Comparison of ENCODE assay signal across 1 cellular context in the genomic region with DNA sequence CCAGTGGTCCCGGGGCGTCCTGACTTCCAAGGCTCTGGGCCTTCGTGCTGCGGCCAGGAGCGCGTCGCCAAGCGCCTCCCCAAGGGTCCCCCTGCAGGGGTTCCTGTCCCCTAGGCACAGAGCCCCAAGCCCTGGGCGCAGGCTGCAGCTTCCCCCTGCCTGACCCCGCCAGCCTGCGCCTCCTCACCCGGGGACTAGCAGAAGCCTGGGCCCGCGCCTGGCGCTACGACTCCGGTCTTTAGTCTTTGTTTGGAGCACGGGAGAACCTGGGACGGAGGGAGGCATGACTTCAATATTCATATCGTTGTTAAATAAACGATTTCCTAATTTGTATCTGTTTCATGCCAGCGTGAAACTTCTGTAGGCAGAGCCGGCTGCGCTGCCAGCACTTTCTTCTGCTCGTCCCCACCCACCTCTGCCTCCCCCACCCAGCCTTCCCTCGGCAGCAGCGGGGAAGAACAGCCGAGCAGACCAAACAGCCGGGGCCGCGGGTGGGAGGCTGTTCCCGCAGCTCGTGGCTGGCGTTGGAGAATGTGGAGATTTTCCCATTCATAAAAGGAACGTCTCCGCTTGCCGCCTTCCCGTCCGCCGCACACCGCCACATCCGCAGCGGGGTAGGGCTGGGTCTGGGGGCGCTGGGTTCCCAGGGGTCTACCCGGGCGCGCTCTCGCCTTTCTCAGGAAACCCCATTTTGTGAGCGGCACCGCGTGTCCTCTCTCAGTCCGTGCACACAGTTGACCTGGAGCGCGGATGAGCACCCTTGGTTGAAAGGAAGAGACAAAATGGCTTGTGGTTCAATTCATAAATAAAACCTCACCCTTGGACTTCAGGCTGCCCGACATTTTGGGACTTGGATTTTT.
TF ChIP-seq lines count a peak whose summit lies in the region.

No MANE protein-coding gene starts in this region.

TF ChIP-seq in HepG2, 621 proteins besides CTCF, POLR2A, EP300 and RAD21:
- no peak for TF ChIP-seq GABPA (IDR thresholded peaks at IDR 0.05; ENCODE audit: low read depth, low read length)
- TF ChIP-seq GABPA (CRISPR knock-in tag; IDR thresholded peaks at IDR 0.05; ENCODE audit: low read depth) = no peak
- TF ChIP-seq HNRNPLL (IDR thresholded peaks at IDR 0.05; ENCODE audit: low read depth, low read length, poor library complexity, severe bottlenecking) = no peak
- TF ChIP-seq PPARG (CRISPR knock-in tag; conservative IDR thresholded peaks at IDR 0.05) = no peak
- TF ChIP-seq, protein P1, sequence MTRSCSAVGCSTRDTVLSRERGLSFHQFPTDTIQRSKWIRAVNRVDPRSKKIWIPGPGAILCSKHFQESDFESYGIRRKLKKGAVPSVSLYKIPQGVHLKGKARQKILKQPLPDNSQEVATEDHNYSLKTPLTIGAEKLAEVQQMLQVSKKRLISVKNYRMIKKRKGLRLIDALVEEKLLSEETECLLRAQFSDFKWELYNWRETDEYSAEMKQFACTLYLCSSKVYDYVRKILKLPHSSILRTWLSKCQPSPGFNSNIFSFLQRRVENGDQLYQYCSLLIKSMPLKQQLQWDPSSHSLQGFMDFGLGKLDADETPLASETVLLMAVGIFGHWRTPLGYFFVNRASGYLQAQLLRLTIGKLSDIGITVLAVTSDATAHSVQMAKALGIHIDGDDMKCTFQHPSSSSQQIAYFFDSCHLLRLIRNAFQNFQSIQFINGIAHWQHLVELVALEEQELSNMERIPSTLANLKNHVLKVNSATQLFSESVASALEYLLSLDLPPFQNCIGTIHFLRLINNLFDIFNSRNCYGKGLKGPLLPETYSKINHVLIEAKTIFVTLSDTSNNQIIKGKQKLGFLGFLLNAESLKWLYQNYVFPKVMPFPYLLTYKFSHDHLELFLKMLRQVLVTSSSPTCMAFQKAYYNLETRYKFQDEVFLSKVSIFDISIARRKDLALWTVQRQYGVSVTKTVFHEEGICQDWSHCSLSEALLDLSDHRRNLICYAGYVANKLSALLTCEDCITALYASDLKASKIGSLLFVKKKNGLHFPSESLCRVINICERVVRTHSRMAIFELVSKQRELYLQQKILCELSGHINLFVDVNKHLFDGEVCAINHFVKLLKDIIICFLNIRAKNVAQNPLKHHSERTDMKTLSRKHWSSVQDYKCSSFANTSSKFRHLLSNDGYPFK (CRISPR knock-in tag; IDR thresholded peaks at IDR 0.05; ENCODE audit: borderline replicate concordance) = no peak
- no peak for TF ChIP-seq SIX4 (CRISPR knock-in tag; IDR thresholded peaks at IDR 0.05)
- TF ChIP-seq, protein P2, sequence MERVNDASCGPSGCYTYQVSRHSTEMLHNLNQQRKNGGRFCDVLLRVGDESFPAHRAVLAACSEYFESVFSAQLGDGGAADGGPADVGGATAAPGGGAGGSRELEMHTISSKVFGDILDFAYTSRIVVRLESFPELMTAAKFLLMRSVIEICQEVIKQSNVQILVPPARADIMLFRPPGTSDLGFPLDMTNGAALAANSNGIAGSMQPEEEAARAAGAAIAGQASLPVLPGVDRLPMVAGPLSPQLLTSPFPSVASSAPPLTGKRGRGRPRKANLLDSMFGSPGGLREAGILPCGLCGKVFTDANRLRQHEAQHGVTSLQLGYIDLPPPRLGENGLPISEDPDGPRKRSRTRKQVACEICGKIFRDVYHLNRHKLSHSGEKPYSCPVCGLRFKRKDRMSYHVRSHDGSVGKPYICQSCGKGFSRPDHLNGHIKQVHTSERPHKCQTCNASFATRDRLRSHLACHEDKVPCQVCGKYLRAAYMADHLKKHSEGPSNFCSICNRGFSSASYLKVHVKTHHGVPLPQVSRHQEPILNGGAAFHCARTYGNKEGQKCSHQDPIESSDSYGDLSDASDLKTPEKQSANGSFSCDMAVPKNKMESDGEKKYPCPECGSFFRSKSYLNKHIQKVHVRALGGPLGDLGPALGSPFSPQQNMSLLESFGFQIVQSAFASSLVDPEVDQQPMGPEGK (CRISPR knock-in tag; IDR thresholded peaks at IDR 0.05) = no peak
- no peak for TF ChIP-seq ZNF850 (CRISPR knock-in tag; conservative IDR thresholded peaks at IDR 0.05)
- TF ChIP-seq AGO1 (IDR thresholded peaks at IDR 0.05; ENCODE audit: low read depth, low read length, poor library complexity, severe bottlenecking) = no peak
- no peak for TF ChIP-seq REL (CRISPR knock-in tag; conservative IDR thresholded peaks at IDR 0.05)
- no peak for TF ChIP-seq ONECUT2 (CRISPR knock-in tag; IDR thresholded peaks at IDR 0.05)
- TF ChIP-seq MXD3 (CRISPR knock-in tag; IDR thresholded peaks at IDR 0.05) = no peak
- TF ChIP-seq ARNT2 (CRISPR knock-in tag; IDR thresholded peaks at IDR 0.05; ENCODE audit: low read depth) = no peak
